1 cellular context compared by ENCODE assay signal in the genomic region with DNA sequence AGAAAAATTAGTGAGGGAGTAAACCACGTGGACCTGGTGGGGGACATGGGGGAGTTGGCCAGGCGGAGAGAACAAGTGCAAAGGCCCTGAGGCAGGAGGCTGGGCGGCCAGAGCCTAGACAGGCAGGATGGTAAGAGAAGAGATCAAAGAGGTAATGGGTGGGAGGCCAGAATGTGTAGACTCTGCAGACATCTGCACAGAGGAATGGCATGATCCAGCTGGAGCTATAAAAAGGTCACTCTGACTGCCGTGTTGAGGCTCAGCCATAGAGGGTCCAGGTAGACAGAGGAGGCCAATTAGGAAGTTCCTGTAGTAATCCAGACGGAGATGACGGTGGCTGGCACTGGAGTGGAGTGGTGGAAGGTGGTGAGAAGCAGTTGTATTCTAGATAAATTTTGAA.
A peak's percentile ranks its signal among the peaks of the same experiment; 100 is the strongest.
TF ChIP-seq lines count a peak whose summit lies in the region.

No MANE protein-coding gene starts in this region.

TF ChIP-seq in HepG2, 621 proteins besides CTCF, POLR2A, EP300 and RAD21:
- TF ChIP-seq ZBTB2 (CRISPR knock-in tag; IDR thresholded peaks at IDR 0.05; ENCODE audit: low read depth) (no peak), ZSCAN12 (CRISPR knock-in tag; IDR thresholded peaks at IDR 0.05) (no peak), ZNF660 (CRISPR knock-in tag; IDR thresholded peaks at IDR 0.05; ENCODE audit: borderline replicate concordance, low read depth) (no peak), FOXA3 (CRISPR knock-in tag; IDR thresholded peaks at IDR 0.05) (no peak), ZMYM3 (CRISPR knock-in tag; IDR thresholded peaks at IDR 0.05) (peak; percentile 40), ZNF672 (CRISPR knock-in tag; IDR thresholded peaks at IDR 0.05) (no peak), ZNF615 (CRISPR knock-in tag; IDR thresholded peaks at IDR 0.05; ENCODE audit: borderline replicate concordance) (no peak), ZNF296 (CRISPR knock-in tag; conservative IDR thresholded peaks at IDR 0.05) (no peak)
TF ChIP-seq in HepG2: peak in this region for 1.
